ENCODE assay signal across 1 cellular context in the genomic region with DNA sequence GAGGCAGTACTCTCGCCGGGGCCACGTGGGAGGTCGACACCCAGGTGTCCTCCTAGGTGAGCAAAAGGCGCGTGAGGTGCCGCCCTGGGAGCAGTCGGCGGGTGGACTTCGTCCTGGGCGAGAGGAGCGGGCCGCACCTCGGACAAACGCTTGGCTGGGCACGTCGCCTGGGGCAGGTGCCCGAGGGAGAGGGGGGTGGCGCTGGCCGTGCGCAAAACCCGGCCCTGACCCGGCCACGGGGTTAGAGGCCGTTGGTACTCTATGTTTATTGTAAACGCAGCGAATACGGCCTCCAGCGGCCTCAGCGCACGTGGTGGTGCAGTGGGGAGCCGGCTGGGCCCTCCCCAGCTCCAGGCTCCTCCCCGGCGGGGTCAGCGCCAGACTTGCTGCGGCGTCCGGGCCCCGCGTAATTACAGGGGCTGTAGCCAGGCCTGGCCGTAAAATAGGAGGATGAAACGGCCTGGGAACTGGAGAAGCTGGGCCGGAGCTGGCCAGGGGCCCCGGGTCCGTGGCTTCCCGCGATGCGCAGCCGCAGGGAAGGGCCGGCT.
TF ChIP-seq lines count a peak whose summit lies in the region.

No MANE protein-coding gene starts in this region.

TF ChIP-seq in K562, 482 proteins besides CTCF, POLR2A, EP300 and RAD21 (continues in another document):
- TF ChIP-seq ZBTB7A (IDR thresholded peaks at IDR 0.05; ENCODE audit: borderline replicate concordance, control insufficient read depth, low read depth, low read length): 0 out of 2 replicates have a peak, but pooled peaks have one; percentile 8
- TF ChIP-seq HDAC8 (tag; IDR thresholded peaks at IDR 0.05): no peak
- TF ChIP-seq ZFX (CRISPR knock-in tag; IDR thresholded peaks at IDR 0.05): peak; percentile 33; the same call in 1 of the 2 replicates
- no peak for TF ChIP-seq ZNF695 (CRISPR knock-in tag; IDR thresholded peaks at IDR 0.05)
- TF ChIP-seq PHTF2 (CRISPR knock-in tag; IDR thresholded peaks at IDR 0.05): no peak
- TF ChIP-seq FIP1L1 (IDR thresholded peaks at IDR 0.05; ENCODE audit: low read depth, low read length, poor library complexity, severe bottlenecking): peak; percentile 39
- no peak for TF ChIP-seq CTBP1 (IDR thresholded peaks at IDR 0.05; ENCODE audit: borderline replicate concordance)
- TF ChIP-seq, protein P1, sequence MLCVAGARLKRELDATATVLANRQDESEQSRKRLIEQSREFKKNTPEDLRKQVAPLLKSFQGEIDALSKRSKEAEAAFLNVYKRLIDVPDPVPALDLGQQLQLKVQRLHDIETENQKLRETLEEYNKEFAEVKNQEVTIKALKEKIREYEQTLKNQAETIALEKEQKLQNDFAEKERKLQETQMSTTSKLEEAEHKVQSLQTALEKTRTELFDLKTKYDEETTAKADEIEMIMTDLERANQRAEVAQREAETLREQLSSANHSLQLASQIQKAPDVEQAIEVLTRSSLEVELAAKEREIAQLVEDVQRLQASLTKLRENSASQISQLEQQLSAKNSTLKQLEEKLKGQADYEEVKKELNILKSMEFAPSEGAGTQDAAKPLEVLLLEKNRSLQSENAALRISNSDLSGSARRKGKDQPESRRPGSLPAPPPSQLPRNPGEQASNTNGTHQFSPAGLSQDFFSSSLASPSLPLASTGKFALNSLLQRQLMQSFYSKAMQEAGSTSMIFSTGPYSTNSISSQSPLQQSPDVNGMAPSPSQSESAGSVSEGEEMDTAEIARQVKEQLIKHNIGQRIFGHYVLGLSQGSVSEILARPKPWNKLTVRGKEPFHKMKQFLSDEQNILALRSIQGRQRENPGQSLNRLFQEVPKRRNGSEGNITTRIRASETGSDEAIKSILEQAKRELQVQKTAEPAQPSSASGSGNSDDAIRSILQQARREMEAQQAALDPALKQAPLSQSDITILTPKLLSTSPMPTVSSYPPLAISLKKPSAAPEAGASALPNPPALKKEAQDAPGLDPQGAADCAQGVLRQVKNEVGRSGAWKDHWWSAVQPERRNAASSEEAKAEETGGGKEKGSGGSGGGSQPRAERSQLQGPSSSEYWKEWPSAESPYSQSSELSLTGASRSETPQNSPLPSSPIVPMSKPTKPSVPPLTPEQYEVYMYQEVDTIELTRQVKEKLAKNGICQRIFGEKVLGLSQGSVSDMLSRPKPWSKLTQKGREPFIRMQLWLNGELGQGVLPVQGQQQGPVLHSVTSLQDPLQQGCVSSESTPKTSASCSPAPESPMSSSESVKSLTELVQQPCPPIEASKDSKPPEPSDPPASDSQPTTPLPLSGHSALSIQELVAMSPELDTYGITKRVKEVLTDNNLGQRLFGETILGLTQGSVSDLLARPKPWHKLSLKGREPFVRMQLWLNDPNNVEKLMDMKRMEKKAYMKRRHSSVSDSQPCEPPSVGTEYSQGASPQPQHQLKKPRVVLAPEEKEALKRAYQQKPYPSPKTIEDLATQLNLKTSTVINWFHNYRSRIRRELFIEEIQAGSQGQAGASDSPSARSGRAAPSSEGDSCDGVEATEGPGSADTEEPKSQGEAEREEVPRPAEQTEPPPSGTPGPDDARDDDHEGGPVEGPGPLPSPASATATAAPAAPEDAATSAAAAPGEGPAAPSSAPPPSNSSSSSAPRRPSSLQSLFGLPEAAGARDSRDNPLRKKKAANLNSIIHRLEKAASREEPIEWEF (CRISPR knock-in tag; IDR thresholded peaks at IDR 0.05): no peak
- no peak for TF ChIP-seq ZNF121 (CRISPR knock-in tag; conservative IDR thresholded peaks at IDR 0.05)
- no peak for TF ChIP-seq DMBX1 (CRISPR knock-in tag; IDR thresholded peaks at IDR 0.05; ENCODE audit: borderline replicate concordance)
- TF ChIP-seq, protein P2, sequence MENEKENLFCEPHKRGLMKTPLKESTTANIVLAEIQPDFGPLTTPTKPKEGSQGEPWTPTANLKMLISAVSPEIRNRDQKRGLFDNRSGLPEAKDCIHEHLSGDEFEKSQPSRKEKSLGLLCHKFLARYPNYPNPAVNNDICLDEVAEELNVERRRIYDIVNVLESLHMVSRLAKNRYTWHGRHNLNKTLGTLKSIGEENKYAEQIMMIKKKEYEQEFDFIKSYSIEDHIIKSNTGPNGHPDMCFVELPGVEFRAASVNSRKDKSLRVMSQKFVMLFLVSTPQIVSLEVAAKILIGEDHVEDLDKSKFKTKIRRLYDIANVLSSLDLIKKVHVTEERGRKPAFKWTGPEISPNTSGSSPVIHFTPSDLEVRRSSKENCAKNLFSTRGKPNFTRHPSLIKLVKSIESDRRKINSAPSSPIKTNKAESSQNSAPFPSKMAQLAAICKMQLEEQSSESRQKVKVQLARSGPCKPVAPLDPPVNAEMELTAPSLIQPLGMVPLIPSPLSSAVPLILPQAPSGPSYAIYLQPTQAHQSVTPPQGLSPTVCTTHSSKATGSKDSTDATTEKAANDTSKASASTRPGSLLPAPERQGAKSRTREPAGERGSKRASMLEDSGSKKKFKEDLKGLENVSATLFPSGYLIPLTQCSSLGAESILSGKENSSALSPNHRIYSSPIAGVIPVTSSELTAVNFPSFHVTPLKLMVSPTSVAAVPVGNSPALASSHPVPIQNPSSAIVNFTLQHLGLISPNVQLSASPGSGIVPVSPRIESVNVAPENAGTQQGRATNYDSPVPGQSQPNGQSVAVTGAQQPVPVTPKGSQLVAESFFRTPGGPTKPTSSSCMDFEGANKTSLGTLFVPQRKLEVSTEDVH (IDR thresholded peaks at IDR 0.05; ENCODE audit: low read depth, partially characterized antibody): no peak
- TF ChIP-seq PRMT5 (CRISPR knock-in tag; IDR thresholded peaks at IDR 0.05): no peak
- TF ChIP-seq GABPA (tag; conservative IDR thresholded peaks at IDR 0.05; ENCODE audit: low read depth): no peak
- peak; percentile 19; the same call in 1 of the 2 replicates for TF ChIP-seq L3MBTL2 (IDR thresholded peaks at IDR 0.05)
- peak; percentile 8 for TF ChIP-seq HMGN3 (IDR thresholded peaks at IDR 0.05; ENCODE audit: borderline replicate concordance, extremely low read depth, insufficient read length, low read depth, low read length)
- no peak for TF ChIP-seq ZBTB8A (IDR thresholded peaks at IDR 0.05; ENCODE audit: partially characterized antibody)
- TF ChIP-seq, protein P3, sequence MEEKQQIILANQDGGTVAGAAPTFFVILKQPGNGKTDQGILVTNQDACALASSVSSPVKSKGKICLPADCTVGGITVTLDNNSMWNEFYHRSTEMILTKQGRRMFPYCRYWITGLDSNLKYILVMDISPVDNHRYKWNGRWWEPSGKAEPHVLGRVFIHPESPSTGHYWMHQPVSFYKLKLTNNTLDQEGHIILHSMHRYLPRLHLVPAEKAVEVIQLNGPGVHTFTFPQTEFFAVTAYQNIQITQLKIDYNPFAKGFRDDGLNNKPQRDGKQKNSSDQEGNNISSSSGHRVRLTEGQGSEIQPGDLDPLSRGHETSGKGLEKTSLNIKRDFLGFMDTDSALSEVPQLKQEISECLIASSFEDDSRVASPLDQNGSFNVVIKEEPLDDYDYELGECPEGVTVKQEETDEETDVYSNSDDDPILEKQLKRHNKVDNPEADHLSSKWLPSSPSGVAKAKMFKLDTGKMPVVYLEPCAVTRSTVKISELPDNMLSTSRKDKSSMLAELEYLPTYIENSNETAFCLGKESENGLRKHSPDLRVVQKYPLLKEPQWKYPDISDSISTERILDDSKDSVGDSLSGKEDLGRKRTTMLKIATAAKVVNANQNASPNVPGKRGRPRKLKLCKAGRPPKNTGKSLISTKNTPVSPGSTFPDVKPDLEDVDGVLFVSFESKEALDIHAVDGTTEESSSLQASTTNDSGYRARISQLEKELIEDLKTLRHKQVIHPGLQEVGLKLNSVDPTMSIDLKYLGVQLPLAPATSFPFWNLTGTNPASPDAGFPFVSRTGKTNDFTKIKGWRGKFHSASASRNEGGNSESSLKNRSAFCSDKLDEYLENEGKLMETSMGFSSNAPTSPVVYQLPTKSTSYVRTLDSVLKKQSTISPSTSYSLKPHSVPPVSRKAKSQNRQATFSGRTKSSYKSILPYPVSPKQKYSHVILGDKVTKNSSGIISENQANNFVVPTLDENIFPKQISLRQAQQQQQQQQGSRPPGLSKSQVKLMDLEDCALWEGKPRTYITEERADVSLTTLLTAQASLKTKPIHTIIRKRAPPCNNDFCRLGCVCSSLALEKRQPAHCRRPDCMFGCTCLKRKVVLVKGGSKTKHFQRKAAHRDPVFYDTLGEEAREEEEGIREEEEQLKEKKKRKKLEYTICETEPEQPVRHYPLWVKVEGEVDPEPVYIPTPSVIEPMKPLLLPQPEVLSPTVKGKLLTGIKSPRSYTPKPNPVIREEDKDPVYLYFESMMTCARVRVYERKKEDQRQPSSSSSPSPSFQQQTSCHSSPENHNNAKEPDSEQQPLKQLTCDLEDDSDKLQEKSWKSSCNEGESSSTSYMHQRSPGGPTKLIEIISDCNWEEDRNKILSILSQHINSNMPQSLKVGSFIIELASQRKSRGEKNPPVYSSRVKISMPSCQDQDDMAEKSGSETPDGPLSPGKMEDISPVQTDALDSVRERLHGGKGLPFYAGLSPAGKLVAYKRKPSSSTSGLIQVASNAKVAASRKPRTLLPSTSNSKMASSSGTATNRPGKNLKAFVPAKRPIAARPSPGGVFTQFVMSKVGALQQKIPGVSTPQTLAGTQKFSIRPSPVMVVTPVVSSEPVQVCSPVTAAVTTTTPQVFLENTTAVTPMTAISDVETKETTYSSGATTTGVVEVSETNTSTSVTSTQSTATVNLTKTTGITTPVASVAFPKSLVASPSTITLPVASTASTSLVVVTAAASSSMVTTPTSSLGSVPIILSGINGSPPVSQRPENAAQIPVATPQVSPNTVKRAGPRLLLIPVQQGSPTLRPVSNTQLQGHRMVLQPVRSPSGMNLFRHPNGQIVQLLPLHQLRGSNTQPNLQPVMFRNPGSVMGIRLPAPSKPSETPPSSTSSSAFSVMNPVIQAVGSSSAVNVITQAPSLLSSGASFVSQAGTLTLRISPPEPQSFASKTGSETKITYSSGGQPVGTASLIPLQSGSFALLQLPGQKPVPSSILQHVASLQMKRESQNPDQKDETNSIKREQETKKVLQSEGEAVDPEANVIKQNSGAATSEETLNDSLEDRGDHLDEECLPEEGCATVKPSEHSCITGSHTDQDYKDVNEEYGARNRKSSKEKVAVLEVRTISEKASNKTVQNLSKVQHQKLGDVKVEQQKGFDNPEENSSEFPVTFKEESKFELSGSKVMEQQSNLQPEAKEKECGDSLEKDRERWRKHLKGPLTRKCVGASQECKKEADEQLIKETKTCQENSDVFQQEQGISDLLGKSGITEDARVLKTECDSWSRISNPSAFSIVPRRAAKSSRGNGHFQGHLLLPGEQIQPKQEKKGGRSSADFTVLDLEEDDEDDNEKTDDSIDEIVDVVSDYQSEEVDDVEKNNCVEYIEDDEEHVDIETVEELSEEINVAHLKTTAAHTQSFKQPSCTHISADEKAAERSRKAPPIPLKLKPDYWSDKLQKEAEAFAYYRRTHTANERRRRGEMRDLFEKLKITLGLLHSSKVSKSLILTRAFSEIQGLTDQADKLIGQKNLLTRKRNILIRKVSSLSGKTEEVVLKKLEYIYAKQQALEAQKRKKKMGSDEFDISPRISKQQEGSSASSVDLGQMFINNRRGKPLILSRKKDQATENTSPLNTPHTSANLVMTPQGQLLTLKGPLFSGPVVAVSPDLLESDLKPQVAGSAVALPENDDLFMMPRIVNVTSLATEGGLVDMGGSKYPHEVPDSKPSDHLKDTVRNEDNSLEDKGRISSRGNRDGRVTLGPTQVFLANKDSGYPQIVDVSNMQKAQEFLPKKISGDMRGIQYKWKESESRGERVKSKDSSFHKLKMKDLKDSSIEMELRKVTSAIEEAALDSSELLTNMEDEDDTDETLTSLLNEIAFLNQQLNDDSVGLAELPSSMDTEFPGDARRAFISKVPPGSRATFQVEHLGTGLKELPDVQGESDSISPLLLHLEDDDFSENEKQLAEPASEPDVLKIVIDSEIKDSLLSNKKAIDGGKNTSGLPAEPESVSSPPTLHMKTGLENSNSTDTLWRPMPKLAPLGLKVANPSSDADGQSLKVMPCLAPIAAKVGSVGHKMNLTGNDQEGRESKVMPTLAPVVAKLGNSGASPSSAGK (IDR thresholded peaks at IDR 0.05): peak; percentile 25; the same call in 1 of the 2 replicates
- no peak for TF ChIP-seq MAFG (tag; conservative IDR thresholded peaks at IDR 0.05)
- no peak for TF ChIP-seq HMG20A (CRISPR knock-in tag; conservative IDR thresholded peaks at IDR 0.05)
- TF ChIP-seq ZSCAN32 (CRISPR knock-in tag; IDR thresholded peaks at IDR 0.05): no peak
- TF ChIP-seq ARID1B (IDR thresholded peaks at IDR 0.05): no peak
- TF ChIP-seq, protein P4, sequence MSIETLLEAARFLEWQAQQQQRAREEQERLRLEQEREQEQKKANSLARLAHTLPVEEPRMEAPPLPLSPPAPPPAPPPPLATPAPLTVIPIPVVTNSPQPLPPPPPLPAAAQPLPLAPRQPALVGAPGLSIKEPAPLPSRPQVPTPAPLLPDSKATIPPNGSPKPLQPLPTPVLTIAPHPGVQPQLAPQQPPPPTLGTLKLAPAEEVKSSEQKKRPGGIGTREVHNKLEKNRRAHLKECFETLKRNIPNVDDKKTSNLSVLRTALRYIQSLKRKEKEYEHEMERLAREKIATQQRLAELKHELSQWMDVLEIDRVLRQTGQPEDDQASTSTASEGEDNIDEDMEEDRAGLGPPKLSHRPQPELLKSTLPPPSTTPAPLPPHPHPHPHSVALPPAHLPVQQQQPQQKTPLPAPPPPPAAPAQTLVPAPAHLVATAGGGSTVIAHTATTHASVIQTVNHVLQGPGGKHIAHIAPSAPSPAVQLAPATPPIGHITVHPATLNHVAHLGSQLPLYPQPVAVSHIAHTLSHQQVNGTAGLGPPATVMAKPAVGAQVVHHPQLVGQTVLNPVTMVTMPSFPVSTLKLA (conservative IDR thresholded peaks at IDR 0.05): peak in 1 of 2 experiments; percentile 27; a peak in 1 of 4 replicates
- no peak for TF ChIP-seq ZC3H8 (IDR thresholded peaks at IDR 0.05)
- TF ChIP-seq, protein P5, sequence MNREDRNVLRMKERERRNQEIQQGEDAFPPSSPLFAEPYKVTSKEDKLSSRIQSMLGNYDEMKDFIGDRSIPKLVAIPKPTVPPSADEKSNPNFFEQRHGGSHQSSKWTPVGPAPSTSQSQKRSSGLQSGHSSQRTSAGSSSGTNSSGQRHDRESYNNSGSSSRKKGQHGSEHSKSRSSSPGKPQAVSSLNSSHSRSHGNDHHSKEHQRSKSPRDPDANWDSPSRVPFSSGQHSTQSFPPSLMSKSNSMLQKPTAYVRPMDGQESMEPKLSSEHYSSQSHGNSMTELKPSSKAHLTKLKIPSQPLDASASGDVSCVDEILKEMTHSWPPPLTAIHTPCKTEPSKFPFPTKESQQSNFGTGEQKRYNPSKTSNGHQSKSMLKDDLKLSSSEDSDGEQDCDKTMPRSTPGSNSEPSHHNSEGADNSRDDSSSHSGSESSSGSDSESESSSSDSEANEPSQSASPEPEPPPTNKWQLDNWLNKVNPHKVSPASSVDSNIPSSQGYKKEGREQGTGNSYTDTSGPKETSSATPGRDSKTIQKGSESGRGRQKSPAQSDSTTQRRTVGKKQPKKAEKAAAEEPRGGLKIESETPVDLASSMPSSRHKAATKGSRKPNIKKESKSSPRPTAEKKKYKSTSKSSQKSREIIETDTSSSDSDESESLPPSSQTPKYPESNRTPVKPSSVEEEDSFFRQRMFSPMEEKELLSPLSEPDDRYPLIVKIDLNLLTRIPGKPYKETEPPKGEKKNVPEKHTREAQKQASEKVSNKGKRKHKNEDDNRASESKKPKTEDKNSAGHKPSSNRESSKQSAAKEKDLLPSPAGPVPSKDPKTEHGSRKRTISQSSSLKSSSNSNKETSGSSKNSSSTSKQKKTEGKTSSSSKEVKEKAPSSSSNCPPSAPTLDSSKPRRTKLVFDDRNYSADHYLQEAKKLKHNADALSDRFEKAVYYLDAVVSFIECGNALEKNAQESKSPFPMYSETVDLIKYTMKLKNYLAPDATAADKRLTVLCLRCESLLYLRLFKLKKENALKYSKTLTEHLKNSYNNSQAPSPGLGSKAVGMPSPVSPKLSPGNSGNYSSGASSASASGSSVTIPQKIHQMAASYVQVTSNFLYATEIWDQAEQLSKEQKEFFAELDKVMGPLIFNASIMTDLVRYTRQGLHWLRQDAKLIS (CRISPR knock-in tag; IDR thresholded peaks at IDR 0.05): no peak
- no peak for TF ChIP-seq MEIS2 (IDR thresholded peaks at IDR 0.05; ENCODE audit: partially characterized antibody)
- TF ChIP-seq CBX5 (IDR thresholded peaks at IDR 0.05; ENCODE audit: borderline replicate concordance, low read depth): no peak
- no peak for TF ChIP-seq ZNF507 (tag; conservative IDR thresholded peaks at IDR 0.05)
